ENCODE assay signal across 8 cellular contexts in the genomic region with DNA sequence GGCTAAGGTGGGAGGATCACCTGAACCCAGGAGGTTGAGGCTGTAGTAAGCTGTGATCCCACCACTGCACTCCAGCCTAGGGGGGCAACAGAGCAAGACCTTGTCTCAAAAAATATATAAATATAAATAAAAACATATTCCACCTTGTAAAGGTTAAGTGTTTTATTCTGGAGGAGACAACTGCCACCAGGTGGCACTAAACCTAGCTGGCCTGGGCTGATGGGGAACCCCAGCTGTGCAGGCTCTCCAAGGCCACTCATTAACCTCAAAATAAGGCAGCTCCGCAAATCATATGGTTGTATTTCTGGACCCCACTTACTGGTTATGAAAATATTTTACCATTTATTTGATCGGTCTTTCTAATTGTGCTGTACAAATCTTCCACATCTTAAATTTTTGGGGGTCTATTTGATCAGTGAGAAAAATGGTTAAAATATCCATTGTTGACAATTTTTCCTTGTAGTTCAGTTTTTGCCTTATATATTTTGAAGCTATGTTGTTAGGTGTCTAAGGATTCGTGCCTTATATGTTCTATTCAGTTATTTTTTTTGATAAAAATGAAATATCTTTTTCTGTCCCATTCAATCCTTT. TPM values are rescaled to one million over a fixed set of nuclear protein-coding genes. Genes with fewer than 3 reads are reported as not detected.
DNase-seq lines count a peak whose midpoint lies in the region; ATAC-seq and TF ChIP-seq lines count a peak whose summit lies in the region.

No MANE protein-coding gene starts in this region.

- H3K4me3 ChIP-seq in lower lobe of right lung = no peak overlapping the region

- H3K4me1 ChIP-seq in lower lobe of right lung = peaks cover 20% of the 10 kb centered on the region

- H3K27ac ChIP-seq in lower lobe of right lung = no peak overlapping the region

- no peaks in the 10 kb centered on the region for H3K36me3 ChIP-seq in lower lobe of right lung

- H3K9me3 ChIP-seq in lower lobe of right lung = no peaks in the 10 kb centered on the region

- H3K27me3 ChIP-seq in lower lobe of right lung (ENCODE audit: low read depth) = no peaks in the 10 kb centered on the region

- TF ChIP-seq CTCF in lower lobe of right lung (IDR thresholded peaks at IDR 0.05) = peak; percentile 80

- ATAC-seq in GM18861 (IDR thresholded peaks at IDR 0.05; ENCODE audit: unreplicated experiment) (peak; percentile 42), lower lobe of right lung (peak; percentile 48 to 67), GM21423 (IDR thresholded peaks at IDR 0.05; ENCODE audit: unreplicated experiment) (no peak)

- intact Hi-C loops in lower lobe of right lung (cut with DNase I) = loop anchor here (10.0 kb wide), 1 partner anchor 106 kb away; the partner anchor contains the start of gene ERN1

- DNase-seq in A172 (ENCODE audit: low spot score) (peak; percentile 59), NCI-H2227 treated with DMSO at 0.1 percent for 48 hours (lab: John Stamatoyannopoulos, UW) (peak; percentile 28), cerebellum (ENCODE audit: low spot score) (peak; percentile 74), lower lobe of right lung (peak; percentile 68)
- DNase-seq in activated CD4-positive, CD25-positive, alpha-beta regulatory T cell treated with anti-CD3 and anti-CD28 coated beads, Interleukin-2, amount 50 U/mL, for 72 hours = peak; percentile 75
- DNase-seq in stimulated activated CD8-positive, alpha-beta memory T cell treated with anti-CD3 and anti-CD28 coated beads, Interleukin-15, amount 100 ng/mL, for 1 hour (ENCODE audit: low read depth) = peak; percentile 64

RNA-seq across cellular contexts. Expression of gene ICAM2, which starts 8.5 kb away (rescaled TPM):
- total RNA-seq in A172 (2014; rRNA removed; shearing (Covaris generic)) = 0.17 and 0.22 TPM in 2 replicates
- total RNA-seq in cerebellum (6.3 TPM), lower lobe of right lung (69.2 TPM)

RNA-seq across cellular contexts. Expression of gene PRR29, which starts 30.8 kb away (rescaled TPM):
- 0.31 and 0.76 TPM in 2 replicates for total RNA-seq in A172 (2014; rRNA removed; shearing (Covaris generic))
- total RNA-seq in cerebellum (2.5 TPM), lower lobe of right lung (11.3 TPM)

RNA-seq across cellular contexts. Expression of gene SCN4A, which starts 56.3 kb away (rescaled TPM):
- total RNA-seq in A172 (2014; rRNA removed; shearing (Covaris generic)) = 0.02 TPM in 1 of 2 replicates, not detected in the other
- total RNA-seq in cerebellum = 0.09 TPM
- 0.18 TPM for total RNA-seq in lower lobe of right lung
